ENCODE assay signal across 8 cellular contexts in genomic region chr3:149657458-149657795, GRCh38. TPM values are rescaled to one million over a fixed set of nuclear protein-coding genes. Genes with fewer than 3 reads are reported as not detected.
DNase-seq lines count a peak whose midpoint lies in the region; ATAC-seq lines count a peak whose summit lies in the region.

No MANE protein-coding gene starts in this region.

- no peak overlapping the region for H3K27ac ChIP-seq in CD4-positive, alpha-beta memory T cell (ENCODE audit: low read depth, low read length)

- H3K9me3 ChIP-seq in CD4-positive, alpha-beta memory T cell (ENCODE audit: control insufficient read depth in 1 of 2, low read length in 2 of 2): no peaks in the 10 kb centered on the region

- POLR2A ChIA-PET in CD4-positive, alpha-beta memory T cell (lab: Charles Lee; ENCODE audit: partially characterized antibody): no interaction called here

- H3K36me3 Mint-ChIP-seq in CD4-positive, alpha-beta memory T cell: no peaks in the 10 kb centered on the region
- no peaks in the 10 kb centered on the region for H3K36me3 Mint-ChIP-seq in activated naive CD4-positive, alpha-beta T cell treated with anti-CD3 and anti-CD28 coated beads, Interleukin-2, amount 50 U/mL, for 24 hours

- intact Hi-C loops in CD4-positive, alpha-beta memory T cell (cut with micrococcal nuclease): no loop called here
- intact Hi-C loops in left cardiac atrium (cut with DNase I): loop anchor here (5.0 to 10.0 kb wide), 5 partner anchors 40 to 133 kb away; no protein-coding TSS in a partner anchor

- H3K27ac Mint-ChIP-seq in CD4-positive, alpha-beta memory T cell: peak overlapping the region in 2 of 7 donors; percentile 72 to 87
- no peak overlapping the region for H3K27ac Mint-ChIP-seq in activated naive CD4-positive, alpha-beta T cell treated with anti-CD3 and anti-CD28 coated beads, Interleukin-2, amount 50 U/mL, for 24 hours

- H3K27me3 Mint-ChIP-seq in CD4-positive, alpha-beta memory T cell: peaks cover 19 to 38% of the 10 kb centered on the region in 2 donors
- peaks cover 35% of the 10 kb centered on the region for H3K27me3 Mint-ChIP-seq in activated naive CD4-positive, alpha-beta T cell treated with anti-CD3 and anti-CD28 coated beads, Interleukin-2, amount 50 U/mL, for 24 hours

- DNase-seq in CD4-positive, alpha-beta memory T cell: peak in 3 of 5 donors; percentile 7 to 18 (median 16)
- peak; percentile 58 for DNase-seq in left cardiac atrium
- DNase-seq in renal cortical epithelial cell (ENCODE audit: low read depth): peak; percentile 69
- no peak for DNase-seq in NCI-H345 treated with DMSO at 0.1 percent for 48 hours (lab: John Stamatoyannopoulos, UW; ENCODE audit: unreplicated experiment)

- peaks cover 13 to 28% (median 21%) of the 10 kb centered on the region in 4 donors for H3K4me1 Mint-ChIP-seq in CD4-positive, alpha-beta memory T cell
- peaks cover 10% of the 10 kb centered on the region for H3K4me1 Mint-ChIP-seq in activated naive CD4-positive, alpha-beta T cell treated with anti-CD3 and anti-CD28 coated beads, Interleukin-2, amount 50 U/mL, for 24 hours

- no peaks in the 10 kb centered on the region for H3K27me3 ChIP-seq in CD4-positive, alpha-beta memory T cell (ENCODE audit: insufficient read depth, low read length)

- peak overlapping the region in 1 of 2 donors; percentile 73 for H3K4me3 ChIP-seq in CD4-positive, alpha-beta memory T cell (ENCODE audit: low read length in 2 of 2)

- peaks cover 6% of the 10 kb centered on the region for H3K4me1 ChIP-seq in CD4-positive, alpha-beta memory T cell (ENCODE audit: insufficient read depth, low read length)

- H3K36me3 ChIP-seq in CD4-positive, alpha-beta memory T cell (ENCODE audit: insufficient read depth, low read length): no peaks in the 10 kb centered on the region

- peaks cover 0 to 4% (median 0%) of the 10 kb centered on the region in 8 donors for H3K9me3 Mint-ChIP-seq in CD4-positive, alpha-beta memory T cell
- H3K9me3 Mint-ChIP-seq in activated naive CD4-positive, alpha-beta T cell treated with anti-CD3 and anti-CD28 coated beads, Interleukin-2, amount 50 U/mL, for 24 hours: no peaks in the 10 kb centered on the region

- CTCF ChIA-PET in CD4-positive, alpha-beta memory T cell (lab: Charles Lee; ENCODE audit: partially characterized antibody): interaction anchor here (0.8 to 1.1 kb wide), 3 partner anchors 78 to 127 kb away, joined by 3 to 4 read pairs (median 4); no protein-coding TSS in a partner anchor

- peak overlapping the region; percentile 79 to 93 (median 86) for H3K4me3 Mint-ChIP-seq in CD4-positive, alpha-beta memory T cell
- H3K4me3 Mint-ChIP-seq in activated naive CD4-positive, alpha-beta T cell treated with anti-CD3 and anti-CD28 coated beads, Interleukin-2, amount 50 U/mL, for 24 hours: peak overlapping the region; percentile 74

- ATAC-seq in HG03066 (IDR thresholded peaks at IDR 0.05; ENCODE audit: low read depth, unreplicated experiment) (peak; percentile 34), left cardiac atrium (peak; percentile 54 to 66), HG02610 (IDR thresholded peaks at IDR 0.05; ENCODE audit: unreplicated experiment) (no peak), GM19035 (IDR thresholded peaks at IDR 0.05; ENCODE audit: unreplicated experiment) (no peak)

RNA-seq across cellular contexts. Expression of gene WWTR1, which starts 0.4 kb away (rescaled TPM):
- total RNA-seq in CD4-positive, alpha-beta memory T cell: 1 to 10 TPM; 1.1 to 1.2 TPM
- polyA plus RNA-seq in CD4-positive, alpha-beta memory T cell: under 1 TPM in 1 of 2 donors, not detected in 1; 0.41 TPM
- total RNA-seq in left cardiac atrium (10 to 100 TPM; 45.4 to 87.1 TPM), renal cortical epithelial cell (187 and 209 TPM in 2 replicates)

Comparison
In these comparisons a context has a peak if more than half of its experiments do, and no peak if none do; other contexts are left out.
1. ATAC-seq: peak in HG03066 (single experiment) and left cardiac atrium (2 of 2); none in HG02610 (single experiment) and GM19035 (single experiment).
2. RNA of gene WWTR1, which starts 0.4 kb away (total RNA-seq): 187 to 209 TPM in renal cortical epithelial cell and 45.4 to 87.1 TPM in left cardiac atrium; 1.1 to 1.2 TPM in CD4-positive, alpha-beta memory T cell; every median in the first group is over 10 times any median in the second.